In genomic region chr17:46024590-46024989, GRCh38 we compare ENCODE assay signal across 23 cellular contexts. TPM values are rescaled to one million over a fixed set of nuclear protein-coding genes. Genes with fewer than 3 reads are reported as not detected.
"Had no signal": no experiment of that assay in that cellular context is flagged by ENCODE, and none has a peak within 500 bp of the region (broad histone marks: within the 10 kb centered on the region; RNA-seq: fewer than 3 reads in every experiment).

No MANE protein-coding gene starts in this region.

- H3K27ac ChIP-seq: heart right ventricle, testis had no signal

- FAIRE-seq: endothelial cell of umbilical vein had no signal

- H3K9me3 ChIP-seq: esophagus muscularis mucosa, gastroesophageal sphincter, heart right ventricle, testis, upper lobe of left lung had no signal

- H3K27ac Mint-ChIP-seq: activated CD4-positive, alpha-beta T cell treated with anti-CD3 and anti-CD28 coated beads for 36 hours; activated naive CD8-positive, alpha-beta T cell treated with anti-CD3 and anti-CD28 coated beads, Interleukin-2, amount 50 U/mL, for 24 hours; activated T-helper 17 cell treated with anti-CD3 and anti-CD28 coated beads, Interleukin-2, amount 50 U/mL, for 72 hours had no signal

- H3K9me3 Mint-ChIP-seq: activated naive CD8-positive, alpha-beta T cell treated with anti-CD3 and anti-CD28 coated beads, Interleukin-2, amount 50 U/mL, for 24 hours; activated T-helper 17 cell treated with anti-CD3 and anti-CD28 coated beads, Interleukin-2, amount 50 U/mL, for 72 hours; central memory CD8-positive, alpha-beta T cell; naive thymus-derived CD8-positive, alpha-beta T cell; WTC11 had no signal

- H3K4me3 Mint-ChIP-seq: activated CD4-positive, alpha-beta T cell treated with anti-CD3 and anti-CD28 coated beads for 36 hours; activated naive CD8-positive, alpha-beta T cell treated with anti-CD3 and anti-CD28 coated beads, Interleukin-2, amount 50 U/mL, for 24 hours; activated T-helper 17 cell treated with anti-CD3 and anti-CD28 coated beads, Interleukin-2, amount 50 U/mL, for 72 hours; central memory CD8-positive, alpha-beta T cell; naive thymus-derived CD8-positive, alpha-beta T cell; WTC11 had no signal

- DNase-seq: activated CD4-positive, alpha-beta T cell treated with anti-CD3 and anti-CD28 coated beads for 36 hours; activated CD4-positive, alpha-beta T cell treated with anti-CD3 and anti-CD28 coated beads, Interleukin-2, amount 50 U/mL, for 48 hours; activated naive CD4-positive, alpha-beta T cell; activated naive CD8-positive, alpha-beta T cell treated with anti-CD3 and anti-CD28 coated beads, Interleukin-2, amount 50 U/mL, for 24 hours; activated T-cell treated with anti-CD3 and anti-CD28 coated beads, Interleukin-2, amount 50 U/mL, for 1 hour; effector CD4-positive, alpha-beta T cell; heart right ventricle; mesendoderm; naive thymus-derived CD8-positive, alpha-beta T cell; occipital lobe; stimulated activated CD4-positive, alpha-beta T cell treated with anti-CD3 and anti-CD28 coated beads, Interleukin-2, amount 100 ng/mL, for 24 hours; testis; upper lobe of left lung had no signal

- ATAC-seq: activated CD4-positive, alpha-beta T cell treated with anti-CD3 and anti-CD28 coated beads for 36 hours; activated naive CD8-positive, alpha-beta T cell treated with anti-CD3 and anti-CD28 coated beads, Interleukin-2, amount 50 U/mL, for 24 hours; activated T-helper 17 cell treated with anti-CD3 and anti-CD28 coated beads, Interleukin-2, amount 50 U/mL, for 72 hours; gastroesophageal sphincter; heart right ventricle; naive thymus-derived CD8-positive, alpha-beta T cell; WTC11 had no signal

- H3K4me3 ChIP-seq: coronary artery, esophagus muscularis mucosa, gastroesophageal sphincter, heart right ventricle, testis, upper lobe of left lung had no signal

- H3K27me3 Mint-ChIP-seq: activated CD4-positive, alpha-beta T cell treated with anti-CD3 and anti-CD28 coated beads for 36 hours; activated naive CD8-positive, alpha-beta T cell treated with anti-CD3 and anti-CD28 coated beads, Interleukin-2, amount 50 U/mL, for 24 hours; activated T-helper 17 cell treated with anti-CD3 and anti-CD28 coated beads, Interleukin-2, amount 50 U/mL, for 72 hours; central memory CD8-positive, alpha-beta T cell; naive thymus-derived CD8-positive, alpha-beta T cell; progenitor cell of endocrine pancreas had no signal

- H3K27me3 ChIP-seq: esophagus muscularis mucosa, gastroesophageal sphincter, heart right ventricle, testis, upper lobe of left lung had no signal

RNA-seq across cellular contexts. Expression of gene STH, which starts 25.5 kb away (rescaled TPM):
- total RNA-seq: activated CD4-positive, alpha-beta T cell treated with anti-CD3 and anti-CD28 coated beads for 36 hours; activated T-helper 17 cell treated with anti-CD3 and anti-CD28 coated beads, Interleukin-2, amount 50 U/mL, for 72 hours; endothelial cell of umbilical vein; esophagus muscularis mucosa; gastroesophageal sphincter; heart right ventricle; lower leg skin; mucosa of gallbladder; naive thymus-derived CD8-positive, alpha-beta T cell; progenitor cell of endocrine pancreas; upper lobe of left lung; WTC11 had no signal
- polyA plus RNA-seq: endothelial cell of umbilical vein; heart right ventricle; naive thymus-derived CD8-positive, alpha-beta T cell had no signal
